Comparison of ENCODE assay signal across 26 cellular contexts in the genomic region with DNA sequence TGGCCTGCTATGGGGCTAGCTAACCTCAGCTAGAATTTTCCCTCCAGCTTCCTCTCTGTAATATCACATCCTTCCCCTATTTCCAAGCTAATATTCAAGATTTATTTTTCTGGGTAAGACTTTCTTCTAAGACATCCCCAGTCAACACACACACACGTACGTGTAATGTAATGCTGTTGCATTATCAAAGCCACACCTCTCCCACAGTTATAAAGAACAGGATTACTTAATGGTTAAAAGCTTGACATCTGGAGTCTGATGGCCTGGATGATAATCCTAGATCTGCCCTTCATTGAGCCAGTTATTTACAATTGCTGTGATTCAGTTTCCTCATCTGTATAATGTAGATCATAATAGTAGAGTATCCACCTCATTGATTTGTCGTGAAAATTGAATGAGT.
"Had no signal": no experiment of that assay in that cellular context is flagged by ENCODE, and none has a peak within 500 bp of the region (broad histone marks: within the 10 kb centered on the region; RNA-seq: fewer than 3 reads in every experiment).

No MANE protein-coding gene starts in this region.

- ATAC-seq: activated naive CD8-positive, alpha-beta T cell treated with anti-CD3 and anti-CD28 coated beads, Interleukin-2, amount 50 U/mL, for 24 hours; Panc1 had no signal

- DNase-seq: activated B cell treated with CpG ODN at 0.5 μM for 24 hours; activated CD4-positive, alpha-beta memory T cell treated with anti-CD3 and anti-CD28 coated beads for 36 hours; activated CD4-positive, alpha-beta T cell treated with anti-CD3 and anti-CD28 coated beads for 4 hours; activated CD4-positive, alpha-beta T cell treated with anti-CD3 and anti-CD28 coated beads, Interleukin-2, amount 50 U/mL, for 1 hour; activated CD4-positive, CD25-positive, alpha-beta regulatory T cell treated with anti-CD3 and anti-CD28 coated beads, Interleukin-2, amount 50 U/mL, for 72 hours; activated CD8-positive, alpha-beta memory T cell treated with anti-CD3 and anti-CD28 coated beads, Interleukin-2, amount 50 U/mL, for 48 hours; activated effector memory CD4-positive, alpha-beta T cell treated with Interleukin-2 at 50 U/mL for 16 hours; activated naive CD4-positive, alpha-beta T cell treated with anti-CD3 and anti-CD28 coated beads, Interleukin-2, amount 10 ng/mL, durations not matched to agents 7 days and 5 days; activated naive CD8-positive, alpha-beta T cell treated with anti-CD3 and anti-CD28 coated beads, Interleukin-2, amount 50 U/mL, for 24 hours; activated T-cell treated with anti-CD3 and anti-CD28 coated beads, Interleukin-2, amount 50 U/mL, for 48 hours; amniotic stem cell; MM.1S; NCI-H1105; NCI-H1417 treated with DMSO at 0.1 percent for 48 hours; NCI-H187 treated with DMSO at 0.1 percent for 48 hours; NCI-H2081; NCI-H226; NCI-H446 treated with DMSO at 0.1 percent for 48 hours; NCI-H526; NCI-H774; SHP77; SJCRH30; T1000 had no signal

- H3K4me3 ChIP-seq: ascending aorta, cardiac muscle cell, SJCRH30 had no signal
